Comparison of ENCODE assay signal across 8 cellular contexts in genomic region chr1:19582318-19582717, GRCh38.
A peak's percentile ranks its signal among the peaks of the same experiment; 100 is the strongest.
DNase-seq lines count a peak whose midpoint lies in the region; ATAC-seq and TF ChIP-seq lines count a peak whose summit lies in the region.

No MANE protein-coding gene starts in this region.

- intact Hi-C loops in Panc1 (cut with micrococcal nuclease; ENCODE audit: unreplicated experiment) (no loop called here), Right ventricle myocardium superior (cut with DNase I) (loop anchor here (10.0 kb wide), 1 partner anchor 198 kb away; no protein-coding TSS in a partner anchor)

- DNase-seq in AG04449 (ENCODE audit: low read depth, low spot score) (no peak), Panc1 (ENCODE audit: low read depth, low spot score) (peak; percentile 46), Right ventricle myocardium superior (peak; percentile 60)
- peak; percentile 60 to 62 for DNase-seq in activated T-helper 1 cell treated with anti-CD3 and anti-CD28 coated beads, Interleukin-2, amount 50 U/mL, for 16 hours (ENCODE audit: low read depth in 1 of 2, low spot score in 1 of 2)
- DNase-seq in stimulated activated CD4-positive, alpha-beta T cell treated with anti-CD3 and anti-CD28 coated beads, Interleukin-12 subunit alpha, Interleukin-12 subunit beta, amount 100 ng/mL, for 4 hours: peak; percentile 78

- POLR2A ChIA-PET in AG04449 (lab: Yijun Ruan, JAX) (no interaction called here), Panc1 (lab: Charles Lee) (no interaction called here)

- no peaks in the 10 kb centered on the region for H3K4me1 ChIP-seq in Panc1 (ENCODE audit: control insufficient read depth, insufficient read depth, low read length)

- H3K27me3 ChIP-seq in Panc1 (ENCODE audit: control insufficient read depth, insufficient read depth, low read length): no peaks in the 10 kb centered on the region

- H3K4me3 ChIP-seq in AG04449 (ENCODE audit: low read depth, low read length): no peak overlapping the region
- H3K4me3 ChIP-seq in Panc1 (ENCODE audit: low read depth in 2 of 2, low read length in 2 of 2): no peak overlapping the region

- no peaks in the 10 kb centered on the region for H3K36me3 ChIP-seq in Panc1 (ENCODE audit: control insufficient read depth, insufficient read depth, low read length)

- peak; percentile 55 for ATAC-seq in GM19452 (IDR thresholded peaks at IDR 0.05; ENCODE audit: unreplicated experiment)
- peak; percentile 78; the same call in 1 of the 2 replicates for ATAC-seq in Panc1
- ATAC-seq in Right ventricle myocardium superior (ENCODE audit: poor library complexity): peak; percentile 45
- ATAC-seq in HG03175 (IDR thresholded peaks at IDR 0.05; ENCODE audit: unreplicated experiment): no peak
- no peak for ATAC-seq in HG02852 (IDR thresholded peaks at IDR 0.05; ENCODE audit: unreplicated experiment)

- in situ Hi-C loops in Panc1 (cut with HindIII; ENCODE audit: low pct_unique_long_range_greater_than_20kb, low sequenced_read_pairs): no loop called here

- BruUV-seq in Panc1 (replicated peaks; lab: Mats Ljungman, UMichigan): no TSS peak

- TF ChIP-seq CTCF in AG04449 (IDR thresholded peaks at IDR 0.05; ENCODE audit: insufficient read depth, low read length, missing control alignments) (peak; percentile 62), Panc1 (IDR thresholded peaks at IDR 0.05) (peak; percentile 77)

- CTCF ChIA-PET in AG04449 (lab: Yijun Ruan, JAX) (interaction anchor here (0.8 to 2.2 kb wide), 16 partner anchors 9 to 241 kb away, joined by 3 to 9 read pairs (median 4); no protein-coding TSS in a partner anchor), Panc1 (lab: Charles Lee) (interaction anchor here (1.0 to 1.1 kb wide), 2 partner anchors 95 to 170 kb away, joined by 3 to 4 read pairs; no protein-coding TSS in a partner anchor)

- no peaks in the 10 kb centered on the region for H3K9me3 ChIP-seq in Panc1 (ENCODE audit: control insufficient read depth, insufficient read depth, low read depth, low read length)

- H3K27ac ChIP-seq in Panc1 (ENCODE audit: low read length): no peak overlapping the region

Comparison
In these comparisons a context has a peak if more than half of its experiments do, and no peak if none do; other contexts are left out.
1. ATAC-seq: peak in GM19452 (single experiment), Panc1 (single experiment) and Right ventricle myocardium superior (single experiment); none in HG03175 (single experiment) and HG02852 (single experiment).